ENCODE assay signal across 16 cellular contexts in genomic region chr2:226155476-226155875, GRCh38.
DNase-seq lines count a peak whose midpoint lies in the region; ATAC-seq and TF ChIP-seq lines count a peak whose summit lies in the region.
"Had no signal": no experiment of that assay in that cellular context is flagged by ENCODE, and none has a peak within 500 bp of the region (broad histone marks: within the 10 kb centered on the region; RNA-seq: fewer than 3 reads in every experiment).

No MANE protein-coding gene starts in this region.

- peak overlapping the region; percentile 17 for H2AFZ ChIP-seq in ACC112 (ENCODE audit: low read length, unreplicated experiment)
- no peak overlapping the region for H2AFZ ChIP-seq in IMR-90 (replicated peaks; ENCODE audit: low read length, poor library complexity)
- peak overlapping the region; percentile 7 for H2AFZ ChIP-seq in neural progenitor cell (replicated peaks)

- H3K9me3 ChIP-seq in IMR-90 (ENCODE audit: control insufficient read depth, insufficient read depth, low read length) (no peaks in the 10 kb centered on the region), endodermal cell (ENCODE audit: control insufficient read depth, low read length) (no peaks in the 10 kb centered on the region), neural progenitor cell (ENCODE audit: low read depth) (no peaks in the 10 kb centered on the region)
- H3K9me3 ChIP-seq: BLaER1, MG63, SJCRH30 had no signal

- H3K79me1 ChIP-seq in IMR-90 (ENCODE audit: low read depth in 1 of 2, low read length in 2 of 2) = no peaks in the 10 kb centered on the region

- H3K27me3 Mint-ChIP-seq in endodermal cell (ENCODE audit: insufficient read depth) = no peaks in the 10 kb centered on the region
- no peaks in the 10 kb centered on the region for H3K27me3 Mint-ChIP-seq in neural progenitor cell (ENCODE audit: insufficient read depth, low read depth)
- no peaks in the 10 kb centered on the region for H3K27me3 Mint-ChIP-seq in activated T-helper 2 cell treated with anti-CD3 and anti-CD28 coated beads, Interferon-gamma antibody, Interleukin-2, Interleukin-4, amounts not matched to agents 10 μg/mL and 5 μg/mL and 100 μg/mL, durations not matched to agents 14 hours and 24 hours and 36 hours (ENCODE audit: low read depth)

- no peak overlapping the region for H3K14ac ChIP-seq in IMR-90 (replicated peaks; ENCODE audit: low read depth, low read length)

- H4K8ac ChIP-seq in IMR-90 (ENCODE audit: low read depth in 2 of 2, low read length in 2 of 2) = no peak overlapping the region

- H2BK5ac ChIP-seq in IMR-90 (ENCODE audit: low read depth, low read length, poor library complexity, severe bottlenecking) = no peak overlapping the region

- CTCF ChIA-PET in IMR-90 (lab: Yijun Ruan, JAX) = no interaction called here

- H2BK120ac ChIP-seq in IMR-90 (ENCODE audit: low read depth, low read length) = no peak overlapping the region

- no TSS peak for BruUV-seq in IMR-90 (replicated peaks; lab: Mats Ljungman, UMichigan)

- dilution Hi-C loops in IMR-90 (cut with HindIII; ENCODE audit: low sequenced_read_pairs, unreplicated experiment) = no loop called here

- H3K4me3 Mint-ChIP-seq in endodermal cell = no peak overlapping the region
- H3K4me3 Mint-ChIP-seq in neural progenitor cell = no peak overlapping the region
- no peak overlapping the region for H3K4me3 Mint-ChIP-seq in activated T-helper 2 cell treated with anti-CD3 and anti-CD28 coated beads, Interferon-gamma antibody, Interleukin-2, Interleukin-4, amounts not matched to agents 10 μg/mL and 5 μg/mL and 100 μg/mL, durations not matched to agents 14 hours and 24 hours and 36 hours (ENCODE audit: low read depth)
- H3K4me3 Mint-ChIP-seq: CD8-positive, alpha-beta memory T cell had no signal

- H3K36me3 Mint-ChIP-seq in endodermal cell (ENCODE audit: low read depth) (no peaks in the 10 kb centered on the region), neural progenitor cell (no peaks in the 10 kb centered on the region)
- no peaks in the 10 kb centered on the region for H3K36me3 Mint-ChIP-seq in activated T-helper 2 cell treated with anti-CD3 and anti-CD28 coated beads, Interferon-gamma antibody, Interleukin-2, Interleukin-4, amounts not matched to agents 10 μg/mL and 5 μg/mL and 100 μg/mL, durations not matched to agents 14 hours and 24 hours and 36 hours (ENCODE audit: low read depth)
- H3K36me3 Mint-ChIP-seq: CD8-positive, alpha-beta memory T cell had no signal

- H3K4me3 ChIP-seq in ACC112 (ENCODE audit: low read depth, low read length) (no peak overlapping the region), IMR-90 (ENCODE audit: insufficient read depth, low read depth, low read length) (no peak overlapping the region), endodermal cell (ENCODE audit: low read length) (no peak overlapping the region), neural progenitor cell (no peak overlapping the region)
- H3K4me3 ChIP-seq: BLaER1, MG63, SJCRH30 had no signal

- H3K4me1 Mint-ChIP-seq in endodermal cell (peaks cover 53% of the 10 kb centered on the region), neural progenitor cell (peaks cover 69% of the 10 kb centered on the region)
- H3K4me1 Mint-ChIP-seq in activated T-helper 2 cell treated with anti-CD3 and anti-CD28 coated beads, Interferon-gamma antibody, Interleukin-2, Interleukin-4, amounts not matched to agents 10 μg/mL and 5 μg/mL and 100 μg/mL, durations not matched to agents 14 hours and 24 hours and 36 hours (ENCODE audit: low read depth) = no peaks in the 10 kb centered on the region
- H3K4me1 Mint-ChIP-seq: CD8-positive, alpha-beta memory T cell had no signal

- no peak overlapping the region for H3K56ac ChIP-seq in IMR-90 (ENCODE audit: extremely low read depth, insufficient read depth, low read length)

- H3K79me2 ChIP-seq in ACC112 (ENCODE audit: control insufficient read depth, insufficient read depth, low read length, unreplicated experiment) (no peaks in the 10 kb centered on the region), neural progenitor cell (ENCODE audit: low read depth) (no peaks in the 10 kb centered on the region)

- H3K4ac ChIP-seq in IMR-90 (ENCODE audit: low read depth, low read length) = no peak overlapping the region

- intact Hi-C loops in IMR-90 (cut with micrococcal nuclease) = no loop called here
- intact Hi-C loops in activated T-helper 2 cell treated with anti-CD3 and anti-CD28 coated beads, Interferon-gamma antibody, Interleukin-2, Interleukin-4, amounts not matched to agents 10 μg/mL and 5 μg/mL and 100 μg/mL, durations not matched to agents 14 hours and 24 hours and 36 hours (cut with micrococcal nuclease) = no loop called here

- H3K9me3 Mint-ChIP-seq in endodermal cell (no peaks in the 10 kb centered on the region), neural progenitor cell (peaks cover 8% of the 10 kb centered on the region)
- no peaks in the 10 kb centered on the region for H3K9me3 Mint-ChIP-seq in activated T-helper 2 cell treated with anti-CD3 and anti-CD28 coated beads, Interferon-gamma antibody, Interleukin-2, Interleukin-4, amounts not matched to agents 10 μg/mL and 5 μg/mL and 100 μg/mL, durations not matched to agents 14 hours and 24 hours and 36 hours
- H3K9me3 Mint-ChIP-seq: CD8-positive, alpha-beta memory T cell had no signal

- H3K23ac ChIP-seq in IMR-90 (ENCODE audit: low read depth, low read length) = no peak overlapping the region

- DNase-seq in IMR-90 (no peak), endodermal cell (no peak), neural progenitor cell (ENCODE audit: low spot score) (no peak), NCI-H82 treated with DMSO at 0.1 percent for 48 hours (lab: John Stamatoyannopoulos, UW; ENCODE audit: unreplicated experiment) (no peak)
- DNase-seq in activated T-helper 2 cell treated with anti-CD3 and anti-CD28 coated beads, Interferon-gamma antibody, Interleukin-2, Interleukin-4, amounts not matched to agents 10 μg/mL and 5 μg/mL and 100 μg/mL, durations not matched to agents 14 hours and 24 hours and 36 hours (ENCODE audit: low spot score) = no peak
- no peak for DNase-seq in activated CD4-positive, alpha-beta T cell treated with anti-CD3 and anti-CD28 coated beads for 1 hour
- DNase-seq: CD8-positive, alpha-beta memory T cell; GOT3; MG63; NCI-H1092 treated with DMSO at 0.1 percent for 48 hours; NCI-H187 treated with DMSO at 0.1 percent for 48 hours; NCI-H510A treated with DMSO at 0.1 percent for 48 hours; SJCRH30 had no signal

- no peak overlapping the region for H3K18ac ChIP-seq in IMR-90 (ENCODE audit: low read depth, low read length)

- H2AK5ac ChIP-seq in IMR-90 (ENCODE audit: low read depth, low read length) = no peak overlapping the region

- H3K36me3 ChIP-seq in ACC112 (ENCODE audit: insufficient read depth, low read length) (no peaks in the 10 kb centered on the region), IMR-90 (ENCODE audit: control insufficient read depth, insufficient read depth, low read length) (no peaks in the 10 kb centered on the region), endodermal cell (ENCODE audit: control insufficient read depth, insufficient read depth, low read length) (no peaks in the 10 kb centered on the region), neural progenitor cell (no peaks in the 10 kb centered on the region)
- H3K36me3 ChIP-seq: BLaER1, MG63 had no signal

- H3K4me2 ChIP-seq in IMR-90 (ENCODE audit: low read depth, low read length) (no peak overlapping the region), neural progenitor cell (no peak overlapping the region)
- H3K4me2 ChIP-seq: BLaER1 had no signal

- H4K20me1 ChIP-seq in IMR-90 (ENCODE audit: insufficient read depth, low read length) (no peaks in the 10 kb centered on the region), neural progenitor cell (ENCODE audit: low read depth) (no peaks in the 10 kb centered on the region)
- H4K20me1 ChIP-seq: BLaER1 had no signal

- H2BK15ac ChIP-seq in IMR-90 (ENCODE audit: low read depth, low read length) = 0 out of 3 replicates have a peak overlapping the region, but pooled peaks have one; percentile 1

- H3K27ac Mint-ChIP-seq in endodermal cell = no peak overlapping the region
- peak overlapping the region; percentile 74 for H3K27ac Mint-ChIP-seq in neural progenitor cell
- no peak overlapping the region for H3K27ac Mint-ChIP-seq in activated T-helper 2 cell treated with anti-CD3 and anti-CD28 coated beads, Interferon-gamma antibody, Interleukin-2, Interleukin-4, amounts not matched to agents 10 μg/mL and 5 μg/mL and 100 μg/mL, durations not matched to agents 14 hours and 24 hours and 36 hours
- H3K27ac Mint-ChIP-seq: CD8-positive, alpha-beta memory T cell had no signal

- WGBS in IMR-90 (ENCODE audit: extremely low coverage in 2 of 2, insufficient read length in 1 of 2), 2 experiments = no CpG with 5 or more reads among the region's 2 CpGs
- WGBS in endodermal cell (ENCODE audit: insufficient coverage in 1 of 2, insufficient read length in 1 of 2), 2 experiments = 90% methylated on average over 2 of the region's 2 CpGs

- in situ Hi-C loops in IMR-90 (cut with MboI; ENCODE audit: low sequenced_read_pairs) = no loop called here

- ATAC-seq in IMR-90 (ENCODE audit: low read depth) = no peak

- H4K5ac ChIP-seq in IMR-90 (ENCODE audit: low read depth, low read length) = no peak overlapping the region

- H3K4me1 ChIP-seq in ACC112 (ENCODE audit: control insufficient read depth, insufficient read depth, low read length, unreplicated experiment) = peaks cover 9% of the 10 kb centered on the region
- H3K4me1 ChIP-seq in IMR-90 (ENCODE audit: control insufficient read depth, insufficient read depth, low read length) = peaks cover 4% of the 10 kb centered on the region
- H3K4me1 ChIP-seq in endodermal cell (ENCODE audit: control insufficient read depth, insufficient read depth, low read length) = peaks cover 24% of the 10 kb centered on the region
- peaks cover 51% of the 10 kb centered on the region for H3K4me1 ChIP-seq in neural progenitor cell
- H3K4me1 ChIP-seq: BLaER1 had no signal

- TF ChIP-seq POLR2A in IMR-90 (IDR thresholded peaks at IDR 0.05; ENCODE audit: low read depth, low read length) = no peak

- H3K9me1 ChIP-seq in IMR-90 (ENCODE audit: insufficient read depth, low read length) = no peaks in the 10 kb centered on the region

- no peak overlapping the region for H4K91ac ChIP-seq in IMR-90 (ENCODE audit: insufficient read depth, low read depth, low read length)

- H3K9ac ChIP-seq in IMR-90 (ENCODE audit: low read depth, low read length) (no peak overlapping the region), endodermal cell (ENCODE audit: extremely low read depth, low read length, poor library complexity, severe bottlenecking) (no peak overlapping the region), neural progenitor cell (no peak overlapping the region)
- H3K9ac ChIP-seq: BLaER1 had no signal

- TF ChIP-seq CTCF in IMR-90 (conservative IDR thresholded peaks at IDR 0.05; ENCODE audit: low read depth, low read length) (no peak), endodermal cell (conservative IDR thresholded peaks at IDR 0.05) (no peak), neural progenitor cell (IDR thresholded peaks at IDR 0.05) (no peak)

- H2AK9ac ChIP-seq in IMR-90 (replicated peaks; ENCODE audit: low read depth, low read length, poor library complexity) = no peak overlapping the region

- no peak for TF ChIP-seq RAD21 in IMR-90 (IDR thresholded peaks at IDR 0.05; ENCODE audit: low read length)

- no peak overlapping the region for H2BK20ac ChIP-seq in IMR-90 (ENCODE audit: low read depth, low read length)

- H3K27ac ChIP-seq in ACC112 (ENCODE audit: low read depth, low read length) = no peak overlapping the region
- no peak overlapping the region for H3K27ac ChIP-seq in IMR-90 (ENCODE audit: insufficient read depth, low read length)
- peak overlapping the region; percentile 62 for H3K27ac ChIP-seq in endodermal cell (ENCODE audit: low read depth, low read length)
- no peak overlapping the region for H3K27ac ChIP-seq in neural progenitor cell
- H3K27ac ChIP-seq: BLaER1, RWPE1, SJCRH30 had no signal

- no peaks in the 10 kb centered on the region for H3K27me3 ChIP-seq in ACC112 (ENCODE audit: insufficient read depth, low read length)
- H3K27me3 ChIP-seq in IMR-90 (ENCODE audit: control insufficient read depth, insufficient read depth, low read length) = no peaks in the 10 kb centered on the region
- no peaks in the 10 kb centered on the region for H3K27me3 ChIP-seq in endodermal cell (ENCODE audit: control insufficient read depth, insufficient read depth, low read length, poor library complexity, severe bottlenecking)
- no peaks in the 10 kb centered on the region for H3K27me3 ChIP-seq in neural progenitor cell
- H3K27me3 ChIP-seq: BLaER1, MG63, SJCRH30 had no signal

- POLR2A ChIA-PET in IMR-90 (lab: Charles Lee; ENCODE audit: unreplicated experiment) = interaction anchor here (0.5 kb wide), 1 partner anchor 38 kb away, joined by 4 read pairs; no protein-coding TSS in a partner anchor

- H3F3A ChIP-seq in neural progenitor cell (ENCODE audit: low read depth) = peaks cover 15% of the 10 kb centered on the region
